Comparison of ENCODE assay signal across 14 cellular contexts in genomic region chr4:66575024-66575696, GRCh38.
DNase-seq lines count a peak whose midpoint lies in the region; ATAC-seq, FAIRE-seq and TF ChIP-seq lines count a peak whose summit lies in the region.
"Had no signal": no experiment of that assay in that cellular context is flagged by ENCODE, and none has a peak within 500 bp of the region (broad histone marks: within the 10 kb centered on the region; RNA-seq: fewer than 3 reads in every experiment).

No MANE protein-coding gene starts in this region.

- no peak overlapping the region for H3K14ac ChIP-seq in IMR-90 (replicated peaks; ENCODE audit: low read depth, low read length)

- H4K91ac ChIP-seq in IMR-90 (ENCODE audit: insufficient read depth, low read depth, low read length): no peak overlapping the region

- no peak overlapping the region for H2BK5ac ChIP-seq in IMR-90 (ENCODE audit: low read depth, low read length, poor library complexity, severe bottlenecking)

- H3K9me3 ChIP-seq in IMR-90 (ENCODE audit: control insufficient read depth, insufficient read depth, low read length) (peaks cover 3% of the 10 kb centered on the region; the same call in 1 of the 2 replicates), HepG2 (ENCODE audit: low read length) (no peaks in the 10 kb centered on the region)
- H3K9me3 ChIP-seq: BE2C, vagina had no signal

- no peak overlapping the region for H3K23ac ChIP-seq in IMR-90 (ENCODE audit: low read depth, low read length)

- no peaks in the 10 kb centered on the region for H3K79me1 ChIP-seq in IMR-90 (ENCODE audit: low read depth in 1 of 2, low read length in 2 of 2)

- no peaks in the 10 kb centered on the region for H3K36me3 Mint-ChIP-seq in endothelial cell (ENCODE audit: low read depth, unreplicated experiment)
- H3K36me3 Mint-ChIP-seq: brain; naive thymus-derived CD8-positive, alpha-beta T cell had no signal

- H3K18ac ChIP-seq in IMR-90 (ENCODE audit: low read depth, low read length): no peak overlapping the region

- no peak overlapping the region for H4K5ac ChIP-seq in IMR-90 (ENCODE audit: low read depth, low read length)

- H3K9me1 ChIP-seq in IMR-90 (ENCODE audit: insufficient read depth, low read length): no peaks in the 10 kb centered on the region

- H3K4me1 ChIP-seq in IMR-90 (ENCODE audit: control insufficient read depth, insufficient read depth, low read length) (no peaks in the 10 kb centered on the region), HepG2 (ENCODE audit: insufficient read depth, low read length) (peaks cover 11% of the 10 kb centered on the region; the same call in 1 of the 2 replicates)
- H3K4me1 ChIP-seq: BE2C had no signal

- no peaks in the 10 kb centered on the region for H3K9me3 Mint-ChIP-seq in endothelial cell (ENCODE audit: unreplicated experiment)

- intact Hi-C loops in IMR-90 (cut with micrococcal nuclease): no loop called here
- intact Hi-C loops in HepG2 (cut with micrococcal nuclease; ENCODE audit: unreplicated experiment): no loop called here

- in situ Hi-C loops in IMR-90 (cut with MboI; ENCODE audit: low sequenced_read_pairs): no loop called here
- in situ Hi-C loops in astrocyte of the spinal cord (cut with HindIII; ENCODE audit: low sequenced_read_pairs): no loop called here
- in situ Hi-C loops in HepG2 (cut with HindIII; ENCODE audit: extremely low pct_ligation_motif_present, low pct_unique_long_range_greater_than_20kb): no loop called here

- POLR2A ChIA-PET in IMR-90 (lab: Charles Lee; ENCODE audit: unreplicated experiment): no interaction called here
- POLR2A ChIA-PET in HepG2 (lab: Yijun Ruan, JAX): no interaction called here

- no peak overlapping the region for H4K8ac ChIP-seq in IMR-90 (ENCODE audit: low read depth in 2 of 2, low read length in 2 of 2)

- H3K4me3 ChIP-seq in AG10803 (ENCODE audit: low read length) (no peak overlapping the region), IMR-90 (ENCODE audit: insufficient read depth, low read depth, low read length) (no peak overlapping the region), astrocyte of the spinal cord (ENCODE audit: low read depth, low read length) (peak overlapping the region; percentile 6), HepG2 (replicated peaks in 1 of 3; ENCODE audit: insufficient read depth in 1 of 3, low read depth in 2 of 3, low read length in 3 of 3) (no peak overlapping the region)
- H3K4me3 ChIP-seq: vagina had no signal

- no peak overlapping the region for H2AK5ac ChIP-seq in IMR-90 (ENCODE audit: low read depth, low read length)

- peak overlapping the region; percentile 42 for H2AK9ac ChIP-seq in IMR-90 (replicated peaks; ENCODE audit: low read depth, low read length, poor library complexity)

- ATAC-seq in IMR-90 (ENCODE audit: low read depth) (no peak), HepG2 (peak; percentile 93)
- ATAC-seq: naive thymus-derived CD8-positive, alpha-beta T cell had no signal

- TF ChIP-seq CTCF in AG10803 (conservative IDR thresholded peaks at IDR 0.05; ENCODE audit: low read length) (no peak), IMR-90 (conservative IDR thresholded peaks at IDR 0.05; ENCODE audit: low read depth, low read length) (no peak), astrocyte of the spinal cord (IDR thresholded peaks at IDR 0.05; ENCODE audit: low read depth, low read length) (no peak), HepG2 (CRISPR knock-in tag; IDR thresholded peaks at IDR 0.05) (no peak), endothelial cell (IDR thresholded peaks at IDR 0.05; ENCODE audit: unreplicated experiment) (no peak)

- H4K20me1 ChIP-seq in IMR-90 (ENCODE audit: insufficient read depth, low read length): no peaks in the 10 kb centered on the region
- no peaks in the 10 kb centered on the region for H4K20me1 ChIP-seq in HepG2 (ENCODE audit: insufficient read depth, low read length)

- H2BK15ac ChIP-seq in IMR-90 (ENCODE audit: low read depth, low read length): no peak overlapping the region

- no peaks in the 10 kb centered on the region for H3K27me3 ChIP-seq in IMR-90 (ENCODE audit: control insufficient read depth, insufficient read depth, low read length)
- no peaks in the 10 kb centered on the region for H3K27me3 ChIP-seq in HepG2 (ENCODE audit: control insufficient read depth in 1 of 2, insufficient read depth in 2 of 2, low read length in 2 of 2)
- H3K27me3 ChIP-seq: BE2C, vagina had no signal

- H2BK20ac ChIP-seq in IMR-90 (ENCODE audit: low read depth, low read length): no peak overlapping the region

- CTCF ChIA-PET in IMR-90 (lab: Yijun Ruan, JAX) (no interaction called here), HepG2 (lab: Yijun Ruan, JAX; ENCODE audit: low intra/inter-chr PET ratio, low total read pairs) (no interaction called here)

- BruUV-seq in IMR-90 (replicated peaks; lab: Mats Ljungman, UMichigan) (no TSS peak), HepG2 (replicated peaks; lab: Mats Ljungman, UMichigan) (no TSS peak)

- H3K4ac ChIP-seq in IMR-90 (ENCODE audit: low read depth, low read length): no peak overlapping the region; the same call in 1 of the 2 replicates

- DNase-seq in AG10803 (ENCODE audit: low read depth): peak; percentile 20
- DNase-seq in IMR-90: peak; percentile 62
- DNase-seq in astrocyte of the spinal cord (ENCODE audit: low read depth, low spot score): peak; percentile 97
- DNase-seq in HepG2 (ENCODE audit: low spot score): peak; percentile 59
- no peak for DNase-seq in NCI-H2171 (lab: John Stamatoyannopoulos, UW)
- DNase-seq in NCI-H1930 (lab: John Stamatoyannopoulos, UW): no peak
- DNase-seq in germinal center (ENCODE audit: low spot score): no peak
- DNase-seq in endothelial cell (ENCODE audit: low spot score): no peak
- DNase-seq: BE2C; hippocampal formation; naive thymus-derived CD8-positive, alpha-beta T cell; NCI-H1105 treated with DMSO at 0.1 percent for 48 hours had no signal

- TF ChIP-seq RAD21 in IMR-90 (IDR thresholded peaks at IDR 0.05; ENCODE audit: low read length) (no peak), HepG2 (CRISPR knock-in tag; IDR thresholded peaks at IDR 0.05) (no peak)

- H3K9ac ChIP-seq in IMR-90 (ENCODE audit: low read depth, low read length): no peak overlapping the region
- H3K9ac ChIP-seq in HepG2 (ENCODE audit: insufficient read depth, low read depth, low read length): no peak overlapping the region

- no peak overlapping the region for H3K27ac Mint-ChIP-seq in endothelial cell (ENCODE audit: unreplicated experiment)
- H3K27ac Mint-ChIP-seq: naive thymus-derived CD8-positive, alpha-beta T cell had no signal

- H3K4me2 ChIP-seq in IMR-90 (ENCODE audit: low read depth, low read length) (no peak overlapping the region), HepG2 (ENCODE audit: low read depth, low read length) (peak overlapping the region; percentile 11; the same call in 1 of the 2 replicates)

- H2BK120ac ChIP-seq in IMR-90 (ENCODE audit: low read depth, low read length): 0 out of 2 replicates have a peak overlapping the region, but pooled peaks have one; percentile 46

- no peaks in the 10 kb centered on the region for H3K27me3 Mint-ChIP-seq in endothelial cell (ENCODE audit: unreplicated experiment)
- H3K27me3 Mint-ChIP-seq: naive thymus-derived CD8-positive, alpha-beta T cell had no signal

- H3K4me1 Mint-ChIP-seq in endothelial cell (ENCODE audit: unreplicated experiment): no peaks in the 10 kb centered on the region
- H3K4me1 Mint-ChIP-seq: brain; naive thymus-derived CD8-positive, alpha-beta T cell had no signal

- TF ChIP-seq EP300 in HepG2 (IDR thresholded peaks at IDR 0.05; ENCODE audit: low read depth in 2 of 2, low read length in 2 of 2) (no peak), HepG2 (CRISPR knock-in tag; IDR thresholded peaks at IDR 0.05; ENCODE audit: borderline replicate concordance) (no peak)

- no peaks in the 10 kb centered on the region for H3K79me2 ChIP-seq in HepG2 (ENCODE audit: insufficient read depth, low read length)

- peak overlapping the region; percentile 51 for H2AFZ ChIP-seq in IMR-90 (replicated peaks; ENCODE audit: low read length, poor library complexity)
- no peak overlapping the region for H2AFZ ChIP-seq in HepG2 (ENCODE audit: low read length)

- no peak for FAIRE-seq in HepG2 (lab: Jason Lieb, UNC)

- H3K27ac ChIP-seq in IMR-90 (ENCODE audit: insufficient read depth, low read length): no peak overlapping the region
- H3K27ac ChIP-seq in HepG2 (ENCODE audit: extremely low read length, insufficient read depth, low read length): no peak overlapping the region
- H3K27ac ChIP-seq: vagina had no signal

- dilution Hi-C loops in IMR-90 (cut with HindIII; ENCODE audit: low sequenced_read_pairs, unreplicated experiment): no loop called here

- 55% methylated on average over 4 of the region's 11 CpGs; no CpG with 5 or more reads in 1 of the 2 experiments for WGBS in IMR-90 (ENCODE audit: extremely low coverage in 2 of 2, insufficient read length in 1 of 2), 2 experiments
- 15% methylated on average over 11 of the region's 11 CpGs for WGBS in HepG2 (ENCODE audit: low lambda C conversion rate)

- no peaks in the 10 kb centered on the region for H3K36me3 ChIP-seq in IMR-90 (ENCODE audit: control insufficient read depth, insufficient read depth, low read length)
- no peaks in the 10 kb centered on the region for H3K36me3 ChIP-seq in HepG2 (replicated peaks in 1 of 2; ENCODE audit: control insufficient read depth in 1 of 2, insufficient read depth in 2 of 2, low read length in 2 of 2)
- H3K36me3 ChIP-seq: BE2C, vagina had no signal

- no peak for TF ChIP-seq POLR2A in IMR-90 (IDR thresholded peaks at IDR 0.05; ENCODE audit: low read depth, low read length)
- no peak for TF ChIP-seq POLR2A in HepG2 (IDR thresholded peaks at IDR 0.05; ENCODE audit: insufficient read depth in 1 of 2, low read depth in 2 of 2, low read length in 2 of 2)

- no peak overlapping the region for H3K4me3 Mint-ChIP-seq in endothelial cell (ENCODE audit: unreplicated experiment)
- H3K4me3 Mint-ChIP-seq: brain; naive thymus-derived CD8-positive, alpha-beta T cell had no signal

- no peak overlapping the region for H3K56ac ChIP-seq in IMR-90 (ENCODE audit: extremely low read depth, insufficient read depth, low read length)

TF ChIP-seq in IMR-90, 13 proteins besides CTCF, POLR2A, EP300 and RAD21 (continues in another document):
- TF ChIP-seq MAFK (IDR thresholded peaks at IDR 0.05; ENCODE audit: low read depth, low read length) (peak; percentile 9; the same call in 1 of the 2 replicates), MAZ (IDR thresholded peaks at IDR 0.05; ENCODE audit: borderline replicate concordance, low read depth, low read length) (no peak)

TF ChIP-seq in HepG2, 621 proteins besides CTCF, POLR2A, EP300 and RAD21 (continues in another document):
- no peak for TF ChIP-seq ZNF326 (CRISPR knock-in tag; IDR thresholded peaks at IDR 0.05; ENCODE audit: borderline replicate concordance)
- TF ChIP-seq NR2F1 (CRISPR knock-in tag; IDR thresholded peaks at IDR 0.05): no peak

Comparison
In these comparisons a context has a peak if more than half of its experiments do, and no peak if none do; other contexts are left out.
1. DNase-seq: peak in AG10803 (single experiment), IMR-90 (single experiment), astrocyte of the spinal cord (single experiment) and HepG2 (single experiment); none in NCI-H2171 (single experiment), NCI-H1930 (0 of 2), germinal center (single experiment) and endothelial cell (single experiment).